ENCODE assay signal across 28 cellular contexts in genomic region chr5:85476617-85477016, GRCh38.
"Had no signal": no experiment of that assay in that cellular context is flagged by ENCODE, and none has a peak within 500 bp of the region (broad histone marks: within the 10 kb centered on the region; RNA-seq: fewer than 3 reads in every experiment).

No MANE protein-coding gene starts in this region.

- H3K9me3 ChIP-seq: colonic mucosa, esophagus muscularis mucosa, esophagus squamous epithelium, gastrocnemius medialis, gastroesophageal sphincter had no signal

- ATAC-seq: effector memory CD8-positive, alpha-beta T cell; esophagus mucosa; foreskin keratinocyte; gastrocnemius medialis; gastroesophageal sphincter; heart left ventricle had no signal

- H3K27ac Mint-ChIP-seq: dendritic cell treated with granulocyte-macrophage colony-stimulating factor and Interleukin-4, amounts not matched to agents 40 ng/mL and 50 ng/mL, for 4 days; effector memory CD8-positive, alpha-beta T cell; endodermal cell had no signal

- H3K27me3 Mint-ChIP-seq: dendritic cell treated with granulocyte-macrophage colony-stimulating factor and Interleukin-4, amounts not matched to agents 40 ng/mL and 50 ng/mL, for 4 days; effector memory CD8-positive, alpha-beta T cell had no signal

- FAIRE-seq: colon, endometrium, endothelial cell of umbilical vein, frontal cortex had no signal

- H3K4me3 ChIP-seq: colonic mucosa, coronary artery, dorsolateral prefrontal cortex, esophagus muscularis mucosa, esophagus squamous epithelium, gastrocnemius medialis, gastroesophageal sphincter, heart left ventricle had no signal

- H3K4me1 ChIP-seq: colonic mucosa, esophagus muscularis mucosa, esophagus squamous epithelium, gastrocnemius medialis, gastroesophageal sphincter, heart left ventricle had no signal

- H3K27ac ChIP-seq: colonic mucosa, coronary artery, dorsolateral prefrontal cortex, epithelial cell of prostate, esophagus muscularis mucosa, esophagus squamous epithelium, foreskin keratinocyte, gastrocnemius medialis, gastroesophageal sphincter, heart left ventricle had no signal

- H3K4me1 Mint-ChIP-seq: endodermal cell had no signal

- H3K4me3 Mint-ChIP-seq: dendritic cell treated with granulocyte-macrophage colony-stimulating factor and Interleukin-4, amounts not matched to agents 40 ng/mL and 50 ng/mL, for 4 days; effector memory CD8-positive, alpha-beta T cell; endodermal cell had no signal

- H3K36me3 ChIP-seq: colonic mucosa, esophagus muscularis mucosa, esophagus squamous epithelium, gastrocnemius medialis, gastroesophageal sphincter, heart left ventricle had no signal

- H3K27me3 ChIP-seq: colonic mucosa, dorsolateral prefrontal cortex, esophagus muscularis mucosa, esophagus squamous epithelium, foreskin keratinocyte, gastrocnemius medialis, gastroesophageal sphincter, heart left ventricle had no signal

- DNase-seq: colonic mucosa; cortex of kidney; dermis blood vessel endothelial cell; dorsolateral prefrontal cortex; effector CD4-positive, alpha-beta T cell; effector CD8-positive, alpha-beta T cell; effector memory CD4-positive, alpha-beta T cell; effector memory CD8-positive, alpha-beta T cell; endodermal cell; erythroblast; esophagus squamous epithelium; foreskin fibroblast; foreskin keratinocyte; foreskin melanocyte; gastrocnemius medialis; glutamatergic neuron; head of caudate nucleus; heart left ventricle had no signal
